Comparison of ENCODE assay signal across 8 cellular contexts in genomic region chr6:154510144-154510905, GRCh38. TPM values are rescaled to one million over a fixed set of nuclear protein-coding genes. Genes with fewer than 3 reads are reported as not detected.
DNase-seq lines count a peak whose midpoint lies in the region; ATAC-seq and TF ChIP-seq lines count a peak whose summit lies in the region.

TSS of gene CNKSR3 (minus strand) at chr6:154510685. CDS start at chr6:154510114, 571 bp downstream.

- no peaks in the 10 kb centered on the region for H3K9me3 Mint-ChIP-seq in activated CD4-positive, alpha-beta T cell treated with anti-CD3 and anti-CD28 coated beads for 36 hours (ENCODE audit: low read depth)
- H3K9me3 Mint-ChIP-seq in dendritic cell treated with granulocyte-macrophage colony-stimulating factor and Interleukin-4, amounts not matched to agents 40 ng/mL and 50 ng/mL, for 4 days: no peaks in the 10 kb centered on the region

- peak within 1 kb of the TSS; percentile 68 for H3K4me3 Mint-ChIP-seq in activated CD4-positive, alpha-beta T cell treated with anti-CD3 and anti-CD28 coated beads for 36 hours
- H3K4me3 Mint-ChIP-seq in dendritic cell treated with granulocyte-macrophage colony-stimulating factor and Interleukin-4, amounts not matched to agents 40 ng/mL and 50 ng/mL, for 4 days: peak within 1 kb of the TSS; percentile 73

- peak within 1 kb of the TSS; percentile 89 for H3K4me3 ChIP-seq in HFF-Myc (replicated peaks; ENCODE audit: low read depth, low read length)

- ATAC-seq in activated CD4-positive, alpha-beta T cell treated with anti-CD3 and anti-CD28 coated beads for 36 hours: peak; percentile 77
- peak; percentile 72 for ATAC-seq in left colon

- peaks cover 12% of the 10 kb centered on the region for H3K4me1 Mint-ChIP-seq in activated CD4-positive, alpha-beta T cell treated with anti-CD3 and anti-CD28 coated beads for 36 hours
- H3K4me1 Mint-ChIP-seq in dendritic cell treated with granulocyte-macrophage colony-stimulating factor and Interleukin-4, amounts not matched to agents 40 ng/mL and 50 ng/mL, for 4 days (ENCODE audit: low read depth): peaks cover 17% of the 10 kb centered on the region

- POLR2A ChIA-PET in activated CD4-positive, alpha-beta T cell treated with anti-CD3 and anti-CD28 coated beads for 36 hours (lab: Charles Lee): interaction anchor here (0.6 to 1.0 kb wide), 2 partner anchors 12 to 17 kb away, joined by 4 to 6 read pairs; no protein-coding TSS in a partner anchor

- DNase-seq in activated CD4-positive, alpha-beta T cell treated with anti-CD3 and anti-CD28 coated beads for 36 hours: peak; percentile 64
- DNase-seq in activated CD4-positive, alpha-beta T cell treated with anti-CD3 and anti-CD28 coated beads, Interleukin-2, amount 50 U/mL, for 1 hour: no peak
- DNase-seq in HFF-Myc (ENCODE audit: extremely low read depth, low read depth): peak; percentile 66
- DNase-seq in MV-4-11 (lab: John Stamatoyannopoulos, UW): peak; percentile 47
- peak; percentile 63 for DNase-seq in SKM-1 treated with dmso at 0.1 percent for 144 hours (lab: John Stamatoyannopoulos, UW; ENCODE audit: unreplicated experiment)
- DNase-seq in left colon: peak; percentile 83 to 85
- DNase-seq in stimulated activated CD4-positive, alpha-beta T cell treated with anti-CD3 and anti-CD28 coated beads, Interleukin-15, amount 100 ng/mL, for 24 hours: peak; percentile 74

- intact Hi-C loops in activated CD4-positive, alpha-beta T cell treated with anti-CD3 and anti-CD28 coated beads for 36 hours (cut with DNase I, micrococcal nuclease): loop anchor here in 1 of 2 experiments (2.0 kb wide), 1 partner anchor 356 kb away; no protein-coding TSS in a partner anchor
- intact Hi-C loops in dendritic cell treated with granulocyte-macrophage colony-stimulating factor and Interleukin-4, amounts not matched to agents 40 ng/mL and 50 ng/mL, for 4 days (cut with micrococcal nuclease): no loop called here
- intact Hi-C loops in left colon (cut with DNase I, micrococcal nuclease): no loop called here

- no peaks in the 10 kb centered on the region for H3K36me3 Mint-ChIP-seq in activated CD4-positive, alpha-beta T cell treated with anti-CD3 and anti-CD28 coated beads for 36 hours (ENCODE audit: low read depth)
- no peaks in the 10 kb centered on the region for H3K36me3 Mint-ChIP-seq in dendritic cell treated with granulocyte-macrophage colony-stimulating factor and Interleukin-4, amounts not matched to agents 40 ng/mL and 50 ng/mL, for 4 days (ENCODE audit: low read depth)

- no peak within 1 kb of the TSS for H3K27ac Mint-ChIP-seq in activated CD4-positive, alpha-beta T cell treated with anti-CD3 and anti-CD28 coated beads for 36 hours
- peak within 1 kb of the TSS; percentile 46 for H3K27ac Mint-ChIP-seq in dendritic cell treated with granulocyte-macrophage colony-stimulating factor and Interleukin-4, amounts not matched to agents 40 ng/mL and 50 ng/mL, for 4 days

- TF ChIP-seq CTCF in HFF-Myc (IDR thresholded peaks at IDR 0.05; ENCODE audit: low read depth, low read length, missing control alignments): no peak

- CTCF ChIA-PET in activated CD4-positive, alpha-beta T cell treated with anti-CD3 and anti-CD28 coated beads for 36 hours (lab: Charles Lee): interaction anchor here (0.6 to 1.1 kb wide), 3 partner anchors 11 to 97 kb away, joined by 3 read pairs; no protein-coding TSS in a partner anchor

- H3K27me3 Mint-ChIP-seq in activated CD4-positive, alpha-beta T cell treated with anti-CD3 and anti-CD28 coated beads for 36 hours: peaks cover 44% of the 10 kb centered on the region
- H3K27me3 Mint-ChIP-seq in dendritic cell treated with granulocyte-macrophage colony-stimulating factor and Interleukin-4, amounts not matched to agents 40 ng/mL and 50 ng/mL, for 4 days: peaks cover 47% of the 10 kb centered on the region

RNA-seq across cellular contexts. Expression of gene CNKSR3, which starts in this region (rescaled TPM):
- total RNA-seq in activated CD4-positive, alpha-beta T cell treated with anti-CD3 and anti-CD28 coated beads for 36 hours: under 1 TPM; 0.34 to 0.58 TPM
- 10 to 100 TPM; 11.6 to 49.4 TPM for total RNA-seq in left colon

Comparison
In these comparisons a context has a peak if more than half of its experiments do, and no peak if none do; other contexts are left out.
1. RNA of gene CNKSR3 (total RNA-seq): 11.6 to 49.4 TPM in left colon; 0.34 to 0.58 TPM in activated CD4-positive, alpha-beta T cell treated with anti-CD3 and anti-CD28 coated beads for 36 hours; every median in the first group is over 4 times any median in the second.
2. Peak in DNase-seq and ATAC-seq in activated CD4-positive, alpha-beta T cell treated with anti-CD3 and anti-CD28 coated beads for 36 hours; RNA of the gene not detected or under 1 TPM.